24 cellular contexts compared by ENCODE assay signal in the genomic region with DNA sequence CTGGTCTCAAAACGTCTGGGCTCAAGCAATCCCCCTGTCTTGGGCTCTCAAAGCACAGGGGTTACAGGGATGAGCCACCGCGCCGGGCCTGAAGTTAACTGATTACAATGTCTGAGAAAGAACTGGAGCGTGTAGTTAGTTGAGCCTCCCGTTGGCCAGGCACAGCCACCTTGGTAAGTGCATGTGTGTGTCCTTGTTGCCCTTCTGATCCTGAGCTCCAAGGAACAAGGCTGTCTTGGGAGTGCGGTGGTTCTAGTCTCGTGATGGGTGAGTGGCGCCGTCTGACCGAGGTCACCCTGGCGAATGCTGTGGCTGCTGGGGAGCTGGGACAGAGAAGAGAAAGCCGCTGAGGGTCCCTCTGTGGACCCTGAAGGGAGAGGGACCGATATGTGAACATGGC.
"Had no signal": no experiment of that assay in that cellular context is flagged by ENCODE, and none has a peak within 500 bp of the region (broad histone marks: within the 10 kb centered on the region; RNA-seq: fewer than 3 reads in every experiment).

No MANE protein-coding gene starts in this region.

- H3K27ac Mint-ChIP-seq: naive thymus-derived CD8-positive, alpha-beta T cell; nephron progenitor cell; stimulated activated effector memory CD8-positive, alpha-beta T cell treated with anti-CD3 and anti-CD28 coated beads, Interleukin-12 subunit alpha, Interleukin-12 subunit beta, amount 100 ng/mL, for 72 hours; type B pancreatic cell had no signal

- H3K9me3 ChIP-seq: colonic mucosa, esophagus squamous epithelium, heart right ventricle, lower lobe of right lung, psoas muscle, sigmoid colon, stomach, testis, tibial artery had no signal

- H3K4me1 ChIP-seq: colonic mucosa, parathyroid adenoma, testis had no signal

- H3K9me3 Mint-ChIP-seq: naive thymus-derived CD8-positive, alpha-beta T cell; nephron progenitor cell; stimulated activated effector memory CD8-positive, alpha-beta T cell treated with anti-CD3 and anti-CD28 coated beads, Interleukin-12 subunit alpha, Interleukin-12 subunit beta, amount 100 ng/mL, for 72 hours; type B pancreatic cell had no signal

- H3K4me1 Mint-ChIP-seq: immature natural killer cell; naive thymus-derived CD8-positive, alpha-beta T cell; stimulated activated effector memory CD8-positive, alpha-beta T cell treated with anti-CD3 and anti-CD28 coated beads, Interleukin-12 subunit alpha, Interleukin-12 subunit beta, amount 100 ng/mL, for 72 hours had no signal

- H3K27ac ChIP-seq: colonic mucosa, esophagus squamous epithelium, heart right ventricle, lower lobe of right lung, parathyroid adenoma, psoas muscle, sigmoid colon, stomach, testis, tibial artery had no signal

- H3K27me3 ChIP-seq: colonic mucosa, esophagus squamous epithelium, heart right ventricle, sigmoid colon, stomach, testis, tibial artery had no signal

- H3K9ac ChIP-seq: parathyroid adenoma had no signal

- H2AFZ ChIP-seq: parathyroid adenoma had no signal

- H3K4me3 Mint-ChIP-seq: immature natural killer cell; nephron progenitor cell; stimulated activated effector memory CD8-positive, alpha-beta T cell treated with anti-CD3 and anti-CD28 coated beads, Interleukin-12 subunit alpha, Interleukin-12 subunit beta, amount 100 ng/mL, for 72 hours; type B pancreatic cell had no signal

- H3K27me3 Mint-ChIP-seq: naive thymus-derived CD8-positive, alpha-beta T cell; type B pancreatic cell had no signal

- DNase-seq: colonic mucosa; dermis blood vessel endothelial cell; effector memory CD4-positive, alpha-beta T cell; esophagus squamous epithelium; glutamatergic neuron; heart right ventricle; hypothalamus; immature natural killer cell; left ventricle myocardium superior; lower lobe of right lung; naive thymus-derived CD8-positive, alpha-beta T cell; nephron progenitor cell; occipital lobe; psoas muscle; sigmoid colon; stimulated activated CD4-positive, alpha-beta T cell treated with anti-CD3 and anti-CD28 coated beads, Interleukin-2, amount 100 ng/mL, for 24 hours; stimulated activated CD4-positive, alpha-beta T cell treated with anti-CD3 and anti-CD28 coated beads, Interleukin-4, amount 100 ng/mL, for 24 hours; stimulated activated naive CD4-positive, alpha-beta T cell treated with Interleukin-2 at 50 U/mL for 16 hours; stomach; testis; tibial artery had no signal

- H3K4me3 ChIP-seq: colonic mucosa, esophagus squamous epithelium, heart right ventricle, lower lobe of right lung, psoas muscle, sigmoid colon, stomach, testis, tibial artery had no signal
